8 cellular contexts compared by ENCODE assay signal in genomic region chr20:45771182-45771759, GRCh38. TPM values are rescaled to one million over a fixed set of nuclear protein-coding genes. Genes with fewer than 3 reads are reported as not detected.
DNase-seq lines count a peak whose midpoint lies in the region; ATAC-seq and TF ChIP-seq lines count a peak whose summit lies in the region.

No MANE protein-coding gene starts in this region.

- ATAC-seq in activated T-cell treated with anti-CD3 and anti-CD28 coated beads, Interleukin-2, amount 50 U/mL, for 72 hours (replicated peaks in 1 of 2), result peak; percentile 45 to 58
- peak; percentile 62 for ATAC-seq in stimulated activated naive CD8-positive, alpha-beta T cell treated with anti-CD3 and anti-CD28 coated beads, Interleukin-15, Interleukin-2, amounts not matched to agents 100 U/mL and 50 U/mL, for 24 hours
- no peak for ATAC-seq in HG02970 (IDR thresholded peaks at IDR 0.05; ENCODE audit: low FRiP score, unreplicated experiment)

- no peak overlapping the region for H3K27ac ChIP-seq in neural progenitor cell

- peaks cover 5% of the 10 kb centered on the region for H3K27me3 ChIP-seq in neural progenitor cell

- no peaks in the 10 kb centered on the region for H3K36me3 ChIP-seq in neural progenitor cell

- H3K4me1 Mint-ChIP-seq in activated T-cell treated with anti-CD3 and anti-CD28 coated beads, Interleukin-2, amount 50 U/mL, for 72 hours (ENCODE audit: low read depth), result no peaks in the 10 kb centered on the region
- H3K4me1 Mint-ChIP-seq in neural progenitor cell, result peaks cover 9% of the 10 kb centered on the region

- H3K9me3 ChIP-seq in neural progenitor cell (ENCODE audit: low read depth), result no peaks in the 10 kb centered on the region

- H3K27ac Mint-ChIP-seq in activated T-cell treated with anti-CD3 and anti-CD28 coated beads, Interleukin-2, amount 50 U/mL, for 72 hours, result no peak overlapping the region
- H3K27ac Mint-ChIP-seq in neural progenitor cell, result peak overlapping the region; percentile 94

- H4K20me1 ChIP-seq in neural progenitor cell (ENCODE audit: low read depth), result no peaks in the 10 kb centered on the region

- DNase-seq in DMS79 (lab: John Stamatoyannopoulos, UW) (peak; percentile 3), Kasumi-1 (lab: John Stamatoyannopoulos, UW) (peak; percentile 88 to 92), RKO (ENCODE audit: low spot score) (peak; percentile 85), fibroblast of the conjunctiva (ENCODE audit: low read depth) (peak; percentile 81), neural progenitor cell (ENCODE audit: low spot score) (peak; percentile 87)
- DNase-seq in activated T-cell treated with anti-CD3 and anti-CD28 coated beads, Interleukin-2, amount 50 U/mL, for 72 hours, result peak; percentile 70 to 82
- DNase-seq in stimulated activated naive CD8-positive, alpha-beta T cell treated with anti-CD3 and anti-CD28 coated beads, Interleukin-15, Interleukin-2, amounts not matched to agents 100 U/mL and 50 U/mL, for 24 hours, result peak; percentile 86

- no peaks in the 10 kb centered on the region for H3K79me2 ChIP-seq in neural progenitor cell (ENCODE audit: low read depth)

- no peaks in the 10 kb centered on the region for H3K9me3 Mint-ChIP-seq in activated T-cell treated with anti-CD3 and anti-CD28 coated beads, Interleukin-2, amount 50 U/mL, for 72 hours
- H3K9me3 Mint-ChIP-seq in neural progenitor cell, result no peaks in the 10 kb centered on the region

- peaks cover 14% of the 10 kb centered on the region for H3K27me3 Mint-ChIP-seq in activated T-cell treated with anti-CD3 and anti-CD28 coated beads, Interleukin-2, amount 50 U/mL, for 72 hours (ENCODE audit: low read depth)
- peaks cover 10% of the 10 kb centered on the region for H3K27me3 Mint-ChIP-seq in neural progenitor cell (ENCODE audit: insufficient read depth, low read depth)

- peaks cover 4% of the 10 kb centered on the region for H3K4me1 ChIP-seq in neural progenitor cell

- no peak overlapping the region for H3K9ac ChIP-seq in neural progenitor cell

- no peaks in the 10 kb centered on the region for H3K36me3 Mint-ChIP-seq in activated T-cell treated with anti-CD3 and anti-CD28 coated beads, Interleukin-2, amount 50 U/mL, for 72 hours (ENCODE audit: insufficient read depth in 2 of 2)
- no peaks in the 10 kb centered on the region for H3K36me3 Mint-ChIP-seq in neural progenitor cell

- H2AFZ ChIP-seq in neural progenitor cell (replicated peaks), result peak overlapping the region; percentile 100

- peak; percentile 98 for TF ChIP-seq CTCF in neural progenitor cell (IDR thresholded peaks at IDR 0.05)

- peaks cover 3% of the 10 kb centered on the region for H3F3A ChIP-seq in neural progenitor cell (ENCODE audit: low read depth)

- H3K4me3 ChIP-seq in neural progenitor cell, result no peak overlapping the region

- no peak overlapping the region for H3K4me2 ChIP-seq in neural progenitor cell

- H3K4me3 Mint-ChIP-seq in activated T-cell treated with anti-CD3 and anti-CD28 coated beads, Interleukin-2, amount 50 U/mL, for 72 hours, result no peak overlapping the region
- no peak overlapping the region for H3K4me3 Mint-ChIP-seq in neural progenitor cell

RNA-seq across cellular contexts. Expression of gene WFDC3, which starts 20.4 kb away (rescaled TPM):
- under 1 TPM in 1 of 2 donors, not detected in 1; 0.67 TPM for total RNA-seq in activated T-cell treated with anti-CD3 and anti-CD28 coated beads, Interleukin-2, amount 50 U/mL, for 72 hours
- total RNA-seq in neural progenitor cell (ENCODE audit: low replicate concordance), result not detected in 2 replicates

RNA-seq across cellular contexts. Expression of gene DNTTIP1, which starts 20.5 kb away (rescaled TPM):
- total RNA-seq in activated T-cell treated with anti-CD3 and anti-CD28 coated beads, Interleukin-2, amount 50 U/mL, for 72 hours, result 10 to 100 TPM; 35.0 to 36.3 TPM
- 23.8 and 26.3 TPM in 2 replicates for total RNA-seq in neural progenitor cell (ENCODE audit: low replicate concordance)

RNA-seq across cellular contexts. Expression of gene UBE2C, which starts 41.2 kb away (rescaled TPM):
- total RNA-seq in activated T-cell treated with anti-CD3 and anti-CD28 coated beads, Interleukin-2, amount 50 U/mL, for 72 hours, result 100 to 1,000 TPM; 171 to 197 TPM
- 325 and 442 TPM in 2 replicates for total RNA-seq in neural progenitor cell (ENCODE audit: low replicate concordance)

RNA-seq across cellular contexts. Expression of gene SPINT4, which starts 49.1 kb away (rescaled TPM):
- not detected for total RNA-seq in activated T-cell treated with anti-CD3 and anti-CD28 coated beads, Interleukin-2, amount 50 U/mL, for 72 hours
- not detected in 2 replicates for total RNA-seq in neural progenitor cell (ENCODE audit: low replicate concordance)

RNA-seq across cellular contexts. Expression of gene TNNC2, which starts 55.8 kb away (rescaled TPM):
- total RNA-seq in activated T-cell treated with anti-CD3 and anti-CD28 coated beads, Interleukin-2, amount 50 U/mL, for 72 hours, result under 1 TPM in 1 of 2 donors, not detected in 1; 0.49 TPM
- 0.81 TPM in 1 of 2 replicates, not detected in the other for total RNA-seq in neural progenitor cell (ENCODE audit: low replicate concordance)

Comparison
In these comparisons a context has a peak if more than half of its experiments do, and no peak if none do; other contexts are left out.
1. DNase-seq: peak in every context shown above with its lines; median percentile 90 in Kasumi-1; 87 in neural progenitor cell; 86 in stimulated activated naive CD8-positive, alpha-beta T cell treated with anti-CD3 and anti-CD28 coated beads, Interleukin-15, Interleukin-2, amounts not matched to agents 100 U/mL and 50 U/mL, for 24 hours; 85 in RKO; 81 in fibroblast of the conjunctiva; 76 in activated T-cell treated with anti-CD3 and anti-CD28 coated beads, Interleukin-2, amount 50 U/mL, for 72 hours; 3 in DMS79.